In the genomic region with DNA sequence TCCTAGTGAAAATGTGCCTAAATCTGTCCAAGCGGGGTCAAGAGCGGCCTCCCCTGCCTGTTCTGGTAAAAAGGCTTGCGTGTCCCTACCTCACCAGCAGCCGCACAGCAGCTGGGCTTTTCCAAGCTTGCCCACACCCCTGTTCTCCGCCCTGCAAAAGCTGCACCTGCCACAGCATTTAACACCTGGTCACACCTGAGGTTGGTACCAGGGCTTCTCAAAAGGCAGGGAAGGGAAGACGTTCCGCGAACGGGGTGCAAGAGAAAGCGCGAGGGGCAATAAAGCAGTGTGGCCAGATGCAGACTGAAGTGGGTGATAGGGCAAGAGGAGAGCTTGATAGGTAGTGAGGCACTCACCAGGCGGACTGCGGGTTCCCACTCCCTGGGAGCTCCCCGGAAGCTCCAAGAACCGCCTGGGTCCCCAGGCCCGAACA, we compare ENCODE assay signal across 8 cellular contexts. TPM values are rescaled to one million over a fixed set of nuclear protein-coding genes. Genes with fewer than 3 reads are reported as not detected.
DNase-seq lines count a peak whose midpoint lies in the region; ATAC-seq, FAIRE-seq and TF ChIP-seq lines count a peak whose summit lies in the region.

No MANE protein-coding gene starts in this region.

- peaks cover 0 to 8% (median 0%) of the 10 kb centered on the region in 3 donors for H3K36me3 ChIP-seq in pancreas

- no peaks in the 10 kb centered on the region for H3K27me3 ChIP-seq in pancreas

- peak overlapping the region; percentile 88 for H3K27ac Mint-ChIP-seq in activated CD8-positive, alpha-beta T cell treated with anti-CD3 and anti-CD28 coated beads, Interleukin-2, amount 10 ng/mL, durations not matched to agents 7 days and 5 days
- peak overlapping the region; percentile 91 for H3K27ac Mint-ChIP-seq in glutamatergic neuron (ENCODE audit: unreplicated experiment)

- H3K4me3 Mint-ChIP-seq in activated CD8-positive, alpha-beta T cell treated with anti-CD3 and anti-CD28 coated beads, Interleukin-2, amount 10 ng/mL, durations not matched to agents 7 days and 5 days = peak overlapping the region; percentile 92
- H3K4me3 Mint-ChIP-seq in glutamatergic neuron (ENCODE audit: unreplicated experiment) = peak overlapping the region; percentile 99

- no peak for TF ChIP-seq POLR2A in GM18505 (IDR thresholded peaks at IDR 0.05; ENCODE audit: borderline replicate concordance, extremely low read depth, insufficient read depth, insufficient read length)

- H3K4me1 ChIP-seq in pancreas = peaks cover 4 to 13% (median 11%) of the 10 kb centered on the region in 3 donors

- 2% methylated on average over 16 of the region's 16 CpGs for WGBS in pancreas, 2 donors

- CTCF ChIA-PET in activated CD8-positive, alpha-beta T cell treated with anti-CD3 and anti-CD28 coated beads, Interleukin-2, amount 10 ng/mL, durations not matched to agents 7 days and 5 days (lab: Charles Lee) = interaction anchor here (0.9 to 5.7 kb wide), 5 partner anchors 16 to 265 kb away, joined by 3 to 56 read pairs (median 4); no protein-coding TSS in a partner anchor

- FAIRE-seq in pancreas (lab: Jason Lieb, UNC) = no peak

- DNase-seq in AG09309 (ENCODE audit: low read depth) (no peak), NCI-H2029 treated with DMSO at 0.1 percent for 48 hours (lab: John Stamatoyannopoulos, UW) (peak; percentile 24), glutamatergic neuron (peak; percentile 34), pancreas (peak; percentile 48 to 72 (median 54))
- DNase-seq in activated CD8-positive, alpha-beta T cell treated with anti-CD3 and anti-CD28 coated beads, Interleukin-2, amount 10 ng/mL, durations not matched to agents 7 days and 5 days = no peak
- DNase-seq in stimulated activated CD4-positive, alpha-beta T cell treated with anti-CD3 and anti-CD28 coated beads, Interleukin-4, amount 100 ng/mL, for 4 hours = no peak

- H3K4me3 ChIP-seq in AG09309 (ENCODE audit: control insufficient read depth, low read depth, low read length) (peak overlapping the region; percentile 90), pancreas (peak overlapping the region; percentile 68 to 99 (median 96))

- POLR2A ChIA-PET in activated CD8-positive, alpha-beta T cell treated with anti-CD3 and anti-CD28 coated beads, Interleukin-2, amount 10 ng/mL, durations not matched to agents 7 days and 5 days (lab: Charles Lee) = interaction anchor here (1.4 to 1.6 kb wide), 2 partner anchors 8 to 11 kb away, joined by 3 to 5 read pairs; no protein-coding TSS in a partner anchor

- H3K27me3 Mint-ChIP-seq in activated CD8-positive, alpha-beta T cell treated with anti-CD3 and anti-CD28 coated beads, Interleukin-2, amount 10 ng/mL, durations not matched to agents 7 days and 5 days (ENCODE audit: low read depth) = no peaks in the 10 kb centered on the region
- peaks cover 3% of the 10 kb centered on the region for H3K27me3 Mint-ChIP-seq in glutamatergic neuron (ENCODE audit: unreplicated experiment)

- TF ChIP-seq CTCF in AG09309 (IDR thresholded peaks at IDR 0.05; ENCODE audit: control insufficient read depth, insufficient read depth, low read depth, low read length, missing control alignments) (no peak), glutamatergic neuron (IDR thresholded peaks at IDR 0.05; ENCODE audit: partially characterized antibody, unreplicated experiment) (no peak), pancreas (IDR thresholded peaks at IDR 0.05) (no peak)

- peak overlapping the region; percentile 83 to 95 (median 90) for H3K27ac ChIP-seq in pancreas

- H3K9me3 ChIP-seq in pancreas = no peaks in the 10 kb centered on the region

- intact Hi-C loops in pancreas (cut with DNase I) = no loop called here

- H3K36me3 Mint-ChIP-seq in activated CD8-positive, alpha-beta T cell treated with anti-CD3 and anti-CD28 coated beads, Interleukin-2, amount 10 ng/mL, durations not matched to agents 7 days and 5 days (ENCODE audit: low read depth) = peaks cover 6% of the 10 kb centered on the region
- H3K36me3 Mint-ChIP-seq in glutamatergic neuron (ENCODE audit: unreplicated experiment) = no peaks in the 10 kb centered on the region

- ATAC-seq in GM18505 (IDR thresholded peaks at IDR 0.05; ENCODE audit: unreplicated experiment) (peak; percentile 56), HG02885 (IDR thresholded peaks at IDR 0.05; ENCODE audit: poor library complexity, unreplicated experiment) (peak; percentile 50), pancreas (peak; percentile 76 to 84 (median 79))
- peak; percentile 61 for ATAC-seq in activated CD8-positive, alpha-beta T cell treated with anti-CD3 and anti-CD28 coated beads, Interleukin-2, amount 10 ng/mL, durations not matched to agents 7 days and 5 days

- peaks cover 30% of the 10 kb centered on the region for H3K4me1 Mint-ChIP-seq in activated CD8-positive, alpha-beta T cell treated with anti-CD3 and anti-CD28 coated beads, Interleukin-2, amount 10 ng/mL, durations not matched to agents 7 days and 5 days (ENCODE audit: low read depth)
- peaks cover 7% of the 10 kb centered on the region for H3K4me1 Mint-ChIP-seq in glutamatergic neuron (ENCODE audit: low read depth, unreplicated experiment)

- H3K9me3 Mint-ChIP-seq in activated CD8-positive, alpha-beta T cell treated with anti-CD3 and anti-CD28 coated beads, Interleukin-2, amount 10 ng/mL, durations not matched to agents 7 days and 5 days (ENCODE audit: insufficient read depth) = no peaks in the 10 kb centered on the region
- peaks cover 3% of the 10 kb centered on the region for H3K9me3 Mint-ChIP-seq in glutamatergic neuron (ENCODE audit: unreplicated experiment)

RNA-seq across cellular contexts. Expression of a gene that starts 25.6 kb away (rescaled TPM):
- total RNA-seq in activated CD8-positive, alpha-beta T cell treated with anti-CD3 and anti-CD28 coated beads, Interleukin-2, amount 10 ng/mL, durations not matched to agents 7 days and 5 days = 1 to 10 TPM; 3.1 to 4.4 TPM
- 5.8 TPM for total RNA-seq in glutamatergic neuron (ENCODE audit: unreplicated experiment)
- 1 to 10 TPM; 1.8 to 4.1 (median 2.7) TPM for total RNA-seq in pancreas
- 1 to 10 TPM in 1 of 2 donors, under 1 TPM in 1; 0.80 to 1.0 TPM for polyA plus RNA-seq in pancreas

Comparison
In these comparisons a context has a peak if more than half of its experiments do, and no peak if none do; other contexts are left out.
1. DNase-seq: peak in NCI-H2029 treated with DMSO at 0.1 percent for 48 hours (single experiment), glutamatergic neuron (single experiment) and pancreas (6 of 6); none in AG09309 (single experiment), activated CD8-positive, alpha-beta T cell treated with anti-CD3 and anti-CD28 coated beads, Interleukin-2, amount 10 ng/mL, durations not matched to agents 7 days and 5 days (single experiment) and stimulated activated CD4-positive, alpha-beta T cell treated with anti-CD3 and anti-CD28 coated beads, Interleukin-4, amount 100 ng/mL, for 4 hours (0 of 2).
2. Peak in every context shown above with its lines, with median percentiles within 50 percentile points of each other: ATAC-seq.